In the genomic region with DNA sequence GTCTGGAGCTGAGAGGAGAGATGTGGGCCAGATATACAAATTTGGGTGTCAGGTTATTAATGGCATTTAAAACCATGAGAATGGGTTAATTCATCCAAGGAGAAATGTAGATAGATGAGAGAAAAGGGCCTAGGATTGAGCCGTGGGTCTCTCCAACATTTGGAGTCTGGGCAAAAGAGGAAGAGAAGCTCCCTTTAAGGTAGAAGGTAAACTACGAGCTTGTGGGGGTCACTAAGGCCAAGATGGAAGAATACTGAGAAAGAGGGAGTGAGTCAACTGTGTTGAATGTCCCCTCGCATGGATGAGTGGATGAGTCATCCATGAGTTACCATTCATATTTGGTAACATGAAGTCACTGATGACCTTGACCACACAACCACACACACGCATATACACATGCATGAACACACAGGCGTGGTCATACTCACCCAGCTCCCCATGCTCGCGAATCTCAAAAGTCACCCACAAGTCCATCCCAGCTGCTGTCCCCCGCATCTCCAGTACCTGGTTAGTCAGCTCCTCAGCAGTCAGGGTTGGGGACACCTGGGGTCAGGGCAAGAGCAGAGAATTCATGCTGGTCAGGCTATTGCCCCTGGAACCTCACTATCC, we compare ENCODE assay signal across 10 cellular contexts. TPM values are rescaled to one million over a fixed set of nuclear protein-coding genes. Genes with fewer than 3 reads are reported as not detected.
DNase-seq lines count a peak whose midpoint lies in the region; ATAC-seq lines count a peak whose summit lies in the region.
"Had no signal": no experiment of that assay in that cellular context is flagged by ENCODE, and none has a peak within 500 bp of the region (broad histone marks: within the 10 kb centered on the region; RNA-seq: fewer than 3 reads in every experiment).

No MANE protein-coding gene starts in this region.

- POLR2A ChIA-PET in activated CD4-positive, alpha-beta memory T cell treated with anti-CD3 and anti-CD28 coated beads, Interleukin-2, amount 10 ng/mL, durations not matched to agents 7 days and 5 days (lab: Charles Lee) = interaction anchor here (0.7 to 2.7 kb wide), 5 partner anchors 8 to 21 kb away, joined by 3 to 12 read pairs (median 3); a partner anchor contains a TSS

- DNase-seq in activated CD4-positive, alpha-beta memory T cell treated with anti-CD3 and anti-CD28 coated beads, Interleukin-2, amount 10 ng/mL, durations not matched to agents 7 days and 5 days = peak; percentile 27
- DNase-seq in skeletal muscle cell (ENCODE audit: low read depth) (peak; percentile 93), cortex of kidney (lab: John Stamatoyannopoulos, UW) (no peak)
- no peak for DNase-seq in effector memory CD8-positive, alpha-beta T cell
- DNase-seq: activated naive CD4-positive, alpha-beta T cell treated with anti-CD3 and anti-CD28 coated beads for 36 hours; left lung; stimulated activated CD4-positive, alpha-beta T cell treated with anti-CD3 and anti-CD28 coated beads, Interleukin-4, amount 100 ng/mL, for 1 hour had no signal

- H3K4me1 Mint-ChIP-seq in activated CD4-positive, alpha-beta memory T cell treated with anti-CD3 and anti-CD28 coated beads, Interleukin-2, amount 10 ng/mL, durations not matched to agents 7 days and 5 days = peaks cover 3% of the 10 kb centered on the region
- H3K4me1 Mint-ChIP-seq in effector memory CD8-positive, alpha-beta T cell (ENCODE audit: low read depth in 2 of 2) = no peaks in the 10 kb centered on the region

- no peaks in the 10 kb centered on the region for H3K9me3 Mint-ChIP-seq in activated CD4-positive, alpha-beta memory T cell treated with anti-CD3 and anti-CD28 coated beads, Interleukin-2, amount 10 ng/mL, durations not matched to agents 7 days and 5 days
- H3K9me3 Mint-ChIP-seq in effector memory CD8-positive, alpha-beta T cell = no peaks in the 10 kb centered on the region
- H3K9me3 Mint-ChIP-seq: activated naive CD4-positive, alpha-beta T cell treated with anti-CD3 and anti-CD28 coated beads for 36 hours had no signal

- H3K4me3 ChIP-seq in skeletal muscle cell (ENCODE audit: low read depth, low read length) = no peak overlapping the region
- H3K4me3 ChIP-seq: left lung had no signal

- H3K27me3 Mint-ChIP-seq in activated CD4-positive, alpha-beta memory T cell treated with anti-CD3 and anti-CD28 coated beads, Interleukin-2, amount 10 ng/mL, durations not matched to agents 7 days and 5 days = peaks cover 3% of the 10 kb centered on the region
- no peaks in the 10 kb centered on the region for H3K27me3 Mint-ChIP-seq in effector memory CD8-positive, alpha-beta T cell

- ATAC-seq in GM18861 (IDR thresholded peaks at IDR 0.05; ENCODE audit: unreplicated experiment) (peak; percentile 73), HG02981 (IDR thresholded peaks at IDR 0.05; ENCODE audit: unreplicated experiment) (peak; percentile 69), GM21576 (IDR thresholded peaks at IDR 0.05; ENCODE audit: unreplicated experiment) (no peak)
- no peak for ATAC-seq in effector memory CD8-positive, alpha-beta T cell (replicated peaks)
- ATAC-seq: left lung had no signal

- H3K36me3 Mint-ChIP-seq in activated CD4-positive, alpha-beta memory T cell treated with anti-CD3 and anti-CD28 coated beads, Interleukin-2, amount 10 ng/mL, durations not matched to agents 7 days and 5 days (ENCODE audit: low read depth) = peaks cover 11% of the 10 kb centered on the region
- H3K36me3 Mint-ChIP-seq in effector memory CD8-positive, alpha-beta T cell (ENCODE audit: insufficient read depth) = peaks cover 6% of the 10 kb centered on the region

- H3K27ac Mint-ChIP-seq in activated CD4-positive, alpha-beta memory T cell treated with anti-CD3 and anti-CD28 coated beads, Interleukin-2, amount 10 ng/mL, durations not matched to agents 7 days and 5 days = no peak overlapping the region
- H3K27ac Mint-ChIP-seq in effector memory CD8-positive, alpha-beta T cell = no peak overlapping the region
- H3K27ac Mint-ChIP-seq: activated naive CD4-positive, alpha-beta T cell treated with anti-CD3 and anti-CD28 coated beads for 36 hours had no signal

- CTCF ChIA-PET in activated CD4-positive, alpha-beta memory T cell treated with anti-CD3 and anti-CD28 coated beads, Interleukin-2, amount 10 ng/mL, durations not matched to agents 7 days and 5 days (lab: Charles Lee) = interaction anchor here (1.7 to 3.0 kb wide), 4 partner anchors 11 to 303 kb away, joined by 5 to 9 read pairs (median 8); a partner anchor contains a TSS

- H3K4me3 Mint-ChIP-seq in activated CD4-positive, alpha-beta memory T cell treated with anti-CD3 and anti-CD28 coated beads, Interleukin-2, amount 10 ng/mL, durations not matched to agents 7 days and 5 days = no peak overlapping the region
- no peak overlapping the region for H3K4me3 Mint-ChIP-seq in effector memory CD8-positive, alpha-beta T cell
- H3K4me3 Mint-ChIP-seq: activated naive CD4-positive, alpha-beta T cell treated with anti-CD3 and anti-CD28 coated beads for 36 hours had no signal

RNA-seq across cellular contexts. Expression of a gene that starts 6.8 kb away (rescaled TPM):
- total RNA-seq in activated CD4-positive, alpha-beta memory T cell treated with anti-CD3 and anti-CD28 coated beads, Interleukin-2, amount 10 ng/mL, durations not matched to agents 7 days and 5 days = 10 to 100 TPM; 69.8 to 71.8 TPM

RNA-seq across cellular contexts. Expression of a gene that starts 21.2 kb away (rescaled TPM):
- total RNA-seq in activated CD4-positive, alpha-beta memory T cell treated with anti-CD3 and anti-CD28 coated beads, Interleukin-2, amount 10 ng/mL, durations not matched to agents 7 days and 5 days = 10 to 100 TPM; 18.8 to 19.4 TPM

RNA-seq across cellular contexts. Expression of a gene that starts 21.4 kb away (rescaled TPM):
- total RNA-seq in activated CD4-positive, alpha-beta memory T cell treated with anti-CD3 and anti-CD28 coated beads, Interleukin-2, amount 10 ng/mL, durations not matched to agents 7 days and 5 days = 10 to 100 TPM; 72.0 to 77.9 TPM

RNA-seq across cellular contexts. Expression of a gene that starts 24.0 kb away (rescaled TPM):
- total RNA-seq in activated CD4-positive, alpha-beta memory T cell treated with anti-CD3 and anti-CD28 coated beads, Interleukin-2, amount 10 ng/mL, durations not matched to agents 7 days and 5 days = 10 to 100 TPM; 13.6 to 13.9 TPM

RNA-seq across cellular contexts. Expression of a gene that starts 39.2 kb away (rescaled TPM):
- total RNA-seq in activated CD4-positive, alpha-beta memory T cell treated with anti-CD3 and anti-CD28 coated beads, Interleukin-2, amount 10 ng/mL, durations not matched to agents 7 days and 5 days = 100 to 1,000 TPM; 317 to 323 TPM

Comparison
In these comparisons a context has a peak if more than half of its experiments do, and no peak if none do; other contexts are left out.
1. ATAC-seq: peak in GM18861 (single experiment) and HG02981 (single experiment); none in effector memory CD8-positive, alpha-beta T cell (single experiment) and GM21576 (single experiment).
2. DNase-seq: peak in activated CD4-positive, alpha-beta memory T cell treated with anti-CD3 and anti-CD28 coated beads, Interleukin-2, amount 10 ng/mL, durations not matched to agents 7 days and 5 days (single experiment) and skeletal muscle cell (single experiment); none in effector memory CD8-positive, alpha-beta T cell (0 of 3) and cortex of kidney (single experiment).